Comparison of ENCODE assay signal across 26 cellular contexts in the genomic region with DNA sequence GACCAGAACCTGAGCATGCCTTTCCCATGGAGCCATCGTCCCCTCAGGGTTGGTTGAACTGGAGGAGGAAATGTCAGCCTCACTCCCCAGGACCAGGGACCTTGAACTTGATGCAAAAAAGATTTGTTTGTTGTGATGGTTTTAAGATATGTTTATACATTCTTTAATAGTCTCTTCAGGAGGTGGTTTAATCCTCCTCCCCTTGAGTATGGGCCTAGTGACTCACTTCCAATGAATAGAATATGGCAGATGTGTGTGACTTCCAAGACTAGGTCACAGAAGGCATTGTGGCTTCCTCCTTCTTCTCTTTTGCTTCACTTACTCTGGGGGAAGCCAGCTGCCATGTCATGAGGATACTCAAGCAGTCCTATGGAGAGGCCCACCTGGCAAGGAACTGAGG.
"Had no signal": no experiment of that assay in that cellular context is flagged by ENCODE, and none has a peak within 500 bp of the region (broad histone marks: within the 10 kb centered on the region; RNA-seq: fewer than 3 reads in every experiment).

No MANE protein-coding gene starts in this region.

- H3K4me1 Mint-ChIP-seq: stimulated activated naive B cell treated with anti-CD40 and anti-IgM and Interleukin-4, amounts not matched to agents 10 μg/mL and 1 μg/mL and 100 μg/mL, for 72 hours had no signal

- H3K4me3 ChIP-seq: heart right ventricle, hepatocyte, left ventricle myocardium inferior, lung, mucosa of descending colon, right atrium auricular region, right lobe of liver, smooth muscle cell, stomach, testis, thyroid gland, transverse colon, upper lobe of left lung, vagina had no signal

- H3K36me3 Mint-ChIP-seq: stimulated activated naive B cell treated with anti-CD40 and anti-IgM and Interleukin-4, amounts not matched to agents 10 μg/mL and 1 μg/mL and 100 μg/mL, for 72 hours had no signal

- H3K27me3 ChIP-seq: hepatocyte, right atrium auricular region, right lobe of liver, testis, thyroid gland, upper lobe of left lung, vagina had no signal

- H3K4me3 Mint-ChIP-seq: naive thymus-derived CD8-positive, alpha-beta T cell; stimulated activated naive B cell treated with anti-CD40 and anti-IgM and Interleukin-4, amounts not matched to agents 10 μg/mL and 1 μg/mL and 100 μg/mL, for 72 hours had no signal

- H3K27ac Mint-ChIP-seq: progenitor cell of endocrine pancreas; stimulated activated naive B cell treated with anti-CD40 and anti-IgM and Interleukin-4, amounts not matched to agents 10 μg/mL and 1 μg/mL and 100 μg/mL, for 72 hours had no signal

- H3K27ac ChIP-seq: heart right ventricle, hepatocyte, left ventricle myocardium inferior, parathyroid adenoma, right atrium auricular region, right lobe of liver, stomach, testis, thyroid gland, transverse colon, upper lobe of left lung, vagina had no signal

- H3K79me2 ChIP-seq: hepatocyte, parathyroid adenoma had no signal

- DNase-seq: heart right ventricle; islet precursor cell; left ventricle myocardium inferior; midbrain; mucosa of descending colon; nucleus accumbens; stimulated activated CD4-positive, alpha-beta T cell treated with anti-CD3 and anti-CD28 coated beads, Interleukin-12 subunit alpha, Interleukin-12 subunit beta, amount 100 ng/mL, for 4 hours; stimulated activated CD4-positive, alpha-beta T cell treated with anti-CD3 and anti-CD28 coated beads, Interleukin-15, amount 100 ng/mL, for 24 hours; stimulated activated CD4-positive, alpha-beta T cell treated with anti-CD3 and anti-CD28 coated beads, Interleukin-2, amount 100 ng/mL, for 24 hours; stimulated activated CD4-positive, alpha-beta T cell treated with anti-CD3 and anti-CD28 coated beads, Interleukin-4, amount 100 ng/mL, for 1 hour; stimulated activated naive B cell treated with anti-CD40 and anti-IgM and Interleukin-4, amounts not matched to agents 10 μg/mL and 1 μg/mL and 100 μg/mL, for 72 hours; stimulated activated naive CD8-positive, alpha-beta T cell treated with anti-CD3 and anti-CD28 coated beads, Interleukin-15, Interleukin-2, amounts not matched to agents 100 U/mL and 50 U/mL, for 24 hours; stomach; testis; thyroid gland; transverse colon; upper lobe of left lung had no signal

- H3K36me3 ChIP-seq: heart right ventricle, left ventricle myocardium inferior, right atrium auricular region, right lobe of liver, stomach, thyroid gland, transverse colon, upper lobe of left lung, vagina had no signal

- H3K9me3 ChIP-seq: mucosa of descending colon, right atrium auricular region, right lobe of liver, testis, thyroid gland, transverse colon, upper lobe of left lung, vagina had no signal

- H3K4me1 ChIP-seq: heart right ventricle, left ventricle myocardium inferior, parathyroid adenoma, right atrium auricular region, right lobe of liver, testis, thyroid gland, transverse colon, vagina had no signal

- H3K4me2 ChIP-seq: hepatocyte, smooth muscle cell had no signal

- ATAC-seq: heart right ventricle; mucosa of descending colon; naive thymus-derived CD8-positive, alpha-beta T cell; right lobe of liver; stimulated activated naive B cell treated with anti-CD40 and anti-IgM and Interleukin-4, amounts not matched to agents 10 μg/mL and 1 μg/mL and 100 μg/mL, for 72 hours; stimulated activated naive CD8-positive, alpha-beta T cell treated with anti-CD3 and anti-CD28 coated beads, Interleukin-15, Interleukin-2, amounts not matched to agents 100 U/mL and 50 U/mL, for 24 hours had no signal

- H2AFZ ChIP-seq: hepatocyte, parathyroid adenoma had no signal
